In the genomic region with DNA sequence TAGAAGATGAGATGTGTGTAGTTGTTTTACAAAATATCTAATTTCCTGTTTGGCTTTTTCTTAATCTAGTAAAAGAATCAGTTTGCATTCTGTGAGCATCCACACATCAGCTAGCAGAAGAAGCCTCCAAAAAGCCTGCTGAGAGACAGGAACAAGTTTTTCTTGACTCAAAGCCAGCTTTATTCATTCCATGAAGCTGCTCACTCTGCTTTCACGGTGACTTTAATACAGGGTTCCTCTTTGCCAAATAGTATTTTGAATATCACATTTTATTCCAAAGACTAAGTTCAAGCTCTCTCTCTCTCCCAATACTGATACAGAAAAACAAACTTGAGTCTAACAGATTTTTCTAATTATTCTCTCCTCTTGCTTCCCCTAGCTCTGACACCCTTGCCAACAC, we compare ENCODE assay signal across 18 cellular contexts.
"Had no signal": no experiment of that assay in that cellular context is flagged by ENCODE, and none has a peak within 500 bp of the region (broad histone marks: within the 10 kb centered on the region; RNA-seq: fewer than 3 reads in every experiment).

No MANE protein-coding gene starts in this region.

- H3K27ac ChIP-seq: cardiac muscle cell, coronary artery, neutrophil, pancreas, thoracic aorta, upper lobe of left lung had no signal

- H3K27me3 ChIP-seq: cardiac muscle cell, neutrophil, pancreas, spleen, upper lobe of left lung had no signal

- DNase-seq: activated CD4-positive, alpha-beta memory T cell treated with anti-CD3 and anti-CD28 coated beads, Interleukin-2, amount 10 ng/mL, durations not matched to agents 7 days and 5 days; activated CD4-positive, alpha-beta T cell treated with anti-CD3 and anti-CD28 coated beads for 48 hours; activated CD4-positive, CD25-positive, alpha-beta regulatory T cell; activated CD8-positive, alpha-beta memory T cell treated with anti-CD3 and anti-CD28 coated beads, Interleukin-2, amount 10 ng/mL, durations not matched to agents 7 days and 5 days; activated naive CD4-positive, alpha-beta T cell; activated naive CD8-positive, alpha-beta T cell treated with anti-CD3 and anti-CD28 coated beads for 36 hours; amniotic stem cell; foreskin melanocyte; naive thymus-derived CD4-positive, alpha-beta T cell; pancreas; spleen; stimulated activated CD4-positive, alpha-beta T cell treated with anti-CD3 and anti-CD28 coated beads, Interleukin-4, amount 100 ng/mL, for 4 hours; upper lobe of left lung had no signal

- ATAC-seq: activated CD8-positive, alpha-beta memory T cell treated with anti-CD3 and anti-CD28 coated beads, Interleukin-2, amount 10 ng/mL, durations not matched to agents 7 days and 5 days; naive thymus-derived CD4-positive, alpha-beta T cell; pancreas; stimulated activated memory B cell treated with anti-CD40 and anti-IgM and Interleukin-4, amounts not matched to agents 10 μg/mL and 1 μg/mL and 100 μg/mL, for 72 hours had no signal

- H3K4me3 ChIP-seq: cardiac muscle cell, coronary artery, pancreas, spleen, thoracic aorta, upper lobe of left lung had no signal

- H3K36me3 ChIP-seq: cardiac muscle cell, neutrophil, pancreas, spleen, thoracic aorta, upper lobe of left lung had no signal

- H3K4me1 ChIP-seq: pancreas, spleen had no signal

- H3K9me3 ChIP-seq: neutrophil, pancreas, spleen, thoracic aorta, upper lobe of left lung had no signal
